Comparison of ENCODE assay signal across 8 cellular contexts in genomic region chr1:15616704-15617172, GRCh38.
DNase-seq lines count a peak whose midpoint lies in the region; ATAC-seq and TF ChIP-seq lines count a peak whose summit lies in the region.

No MANE protein-coding gene starts in this region.

- DNase-seq in foreskin fibroblast (no peak), DMS53 treated with DMSO at 0.1 percent for 48 hours (lab: John Stamatoyannopoulos, UW; ENCODE audit: unreplicated experiment) (no peak), NCI-H2029 (lab: John Stamatoyannopoulos, UW) (no peak)

- H3K4me2 ChIP-seq in parathyroid adenoma (ENCODE audit: low read length): peak overlapping the region; percentile 85

- peak overlapping the region; percentile 59 for H3K4me3 ChIP-seq in WI38 (ENCODE audit: low read depth, low read length)
- peak overlapping the region; percentile 57 to 74 for H3K4me3 ChIP-seq in foreskin fibroblast (ENCODE audit: low read depth in 1 of 2, low read length in 2 of 2)
- peak overlapping the region; percentile 67 for H3K4me3 ChIP-seq in parathyroid adenoma (ENCODE audit: low read depth, low read length)

- H3K4me1 ChIP-seq in parathyroid adenoma: peaks cover 14% of the 10 kb centered on the region

- H3K27me3 ChIP-seq in parathyroid adenoma (ENCODE audit: control insufficient read depth, insufficient read depth, low read length): no peaks in the 10 kb centered on the region

- H3K36me3 ChIP-seq in parathyroid adenoma (ENCODE audit: control insufficient read depth, insufficient read depth, low read length): no peaks in the 10 kb centered on the region

- TF ChIP-seq CTCF in WI38 (IDR thresholded peaks at IDR 0.05; ENCODE audit: low read depth, low read length): no peak
- TF ChIP-seq CTCF in foreskin fibroblast (IDR thresholded peaks at IDR 0.05; ENCODE audit: low read depth, low read length): no peak
- no peak for TF ChIP-seq CTCF in parathyroid adenoma (IDR thresholded peaks at IDR 0.05)

- peak overlapping the region; percentile 83 for H2AFZ ChIP-seq in parathyroid adenoma

- H3K27ac ChIP-seq in parathyroid adenoma: peak overlapping the region; percentile 74

- no peak overlapping the region for H3K9ac ChIP-seq in parathyroid adenoma

- peak; percentile 25 for ATAC-seq in GM18498 (IDR thresholded peaks at IDR 0.05; ENCODE audit: unreplicated experiment)
- ATAC-seq in HG02938 (IDR thresholded peaks at IDR 0.05; ENCODE audit: unreplicated experiment): peak; percentile 1
- ATAC-seq in GM21526 (IDR thresholded peaks at IDR 0.05; ENCODE audit: low FRiP score, unreplicated experiment): no peak

- peaks cover 18% of the 10 kb centered on the region for H3K79me2 ChIP-seq in parathyroid adenoma

- no peaks in the 10 kb centered on the region for H3K9me3 ChIP-seq in parathyroid adenoma (ENCODE audit: control insufficient read depth, low read length)
